ENCODE assay signal across 1 cellular context in genomic region chr6:100228437-100229424, GRCh38.
TF ChIP-seq lines count a peak whose summit lies in the region.

No MANE protein-coding gene starts in this region.

TF ChIP-seq in HepG2, 621 proteins besides CTCF, POLR2A, EP300 and RAD21 (continued from another document):
- TF ChIP-seq ZNF503 (CRISPR knock-in tag; IDR thresholded peaks at IDR 0.05) (0 out of 2 replicates have a peak, but pooled peaks have one; percentile 40), SNAPC5 (CRISPR knock-in tag; IDR thresholded peaks at IDR 0.05; ENCODE audit: borderline replicate concordance) (no peak), SRF (IDR thresholded peaks at IDR 0.05; ENCODE audit: low read depth, low read length) (no peak), ZNF205 (CRISPR knock-in tag; IDR thresholded peaks at IDR 0.05) (0 out of 2 replicates have a peak, but pooled peaks have one; percentile 40), SPEN (CRISPR knock-in tag; IDR thresholded peaks at IDR 0.05; ENCODE audit: low read depth) (peak; percentile 74), ZBTB10 (CRISPR knock-in tag; IDR thresholded peaks at IDR 0.05; ENCODE audit: borderline replicate concordance) (no peak), SP1 (IDR thresholded peaks at IDR 0.05) (no peak), SP1 (CRISPR knock-in tag; IDR thresholded peaks at IDR 0.05) (no peak), SP140L (CRISPR knock-in tag; IDR thresholded peaks at IDR 0.05; ENCODE audit: borderline replicate concordance) (no peak), MTF2 (CRISPR knock-in tag; IDR thresholded peaks at IDR 0.05; ENCODE audit: borderline replicate concordance) (peak; percentile 54; the same call in 1 of the 2 replicates), ELK4 (CRISPR knock-in tag; IDR thresholded peaks at IDR 0.05; ENCODE audit: borderline replicate concordance) (no peak), ZNF331 (CRISPR knock-in tag; IDR thresholded peaks at IDR 0.05) (peak; percentile 36; the same call in 1 of the 2 replicates), SNRNP70 (IDR thresholded peaks at IDR 0.05; ENCODE audit: low read depth, low read length) (no peak), HES4 (CRISPR knock-in tag; IDR thresholded peaks at IDR 0.05; ENCODE audit: borderline replicate concordance) (peak; percentile 47; the same call in 1 of the 2 replicates)
